Comparison of ENCODE assay signal across 17 cellular contexts in genomic region chr7:41984888-41985287, GRCh38.
DNase-seq lines count a peak whose midpoint lies in the region; TF ChIP-seq lines count a peak whose summit lies in the region.
"Had no signal": no experiment of that assay in that cellular context is flagged by ENCODE, and none has a peak within 500 bp of the region (broad histone marks: within the 10 kb centered on the region; RNA-seq: fewer than 3 reads in every experiment).

No MANE protein-coding gene starts in this region.

- no peaks in the 10 kb centered on the region for H4K20me1 ChIP-seq in osteoblast (ENCODE audit: insufficient read depth, low read length)

- DNase-seq in H4 (ENCODE audit: low spot score) (peak; percentile 53), SW480 (ENCODE audit: low spot score) (peak; percentile 9), fibroblast of peridontal ligament (ENCODE audit: extremely low read depth) (peak; percentile 63), osteoblast (ENCODE audit: insufficient read length, low spot score, missing footprints) (peak; percentile 84), retina (no peak), T-helper 9 cell (no peak), SHP77 (lab: John Stamatoyannopoulos, UW) (no peak)
- DNase-seq: activated B cell treated with CpG ODN at 0.5 μM for 24 hours; activated effector memory CD4-positive, alpha-beta T cell treated with Interleukin-2 at 50 U/mL for 16 hours; DMS79 treated with DMSO at 0.1 percent for 48 hours; effector CD4-positive, alpha-beta T cell; NCI-H187; PC-9; T-cell had no signal

- no peaks in the 10 kb centered on the region for H3K36me3 ChIP-seq in osteoblast (ENCODE audit: insufficient read depth, low read length)
- H3K36me3 ChIP-seq: ascending aorta had no signal

- H3K27me3 ChIP-seq in osteoblast (ENCODE audit: insufficient read depth, low read length) = no peaks in the 10 kb centered on the region
- H3K27me3 ChIP-seq: ascending aorta had no signal

- peaks cover 9% of the 10 kb centered on the region for H3K4me1 ChIP-seq in osteoblast (ENCODE audit: insufficient read depth, low read length)
- H3K4me1 ChIP-seq: parathyroid adenoma had no signal

- no peaks in the 10 kb centered on the region for H3K79me2 ChIP-seq in osteoblast (ENCODE audit: insufficient read depth, low read length)
- H3K79me2 ChIP-seq: parathyroid adenoma had no signal

- H3K27ac ChIP-seq in osteoblast (ENCODE audit: low read depth, low read length) = no peak overlapping the region
- H3K27ac ChIP-seq: ascending aorta, C4-2B, parathyroid adenoma, PC-9 had no signal

- H3K4me2 ChIP-seq in osteoblast (ENCODE audit: insufficient read depth, low read length) = no peak overlapping the region
- H3K4me2 ChIP-seq: PC-9 had no signal

- H2AFZ ChIP-seq in osteoblast (ENCODE audit: low read length) = no peak overlapping the region
- H2AFZ ChIP-seq: parathyroid adenoma, PC-9 had no signal

- no peak overlapping the region for H3K4me3 ChIP-seq in osteoblast (ENCODE audit: insufficient read depth, low read length)
- H3K4me3 ChIP-seq: ascending aorta, PC-9 had no signal

- no peak for TF ChIP-seq CTCF in osteoblast (IDR thresholded peaks at IDR 0.05; ENCODE audit: extremely low read depth, low read depth, low read length)

- no peaks in the 10 kb centered on the region for H3K9me3 ChIP-seq in osteoblast (ENCODE audit: low read depth, low read length)
- H3K9me3 ChIP-seq: ascending aorta had no signal

Comparison
In these comparisons a context has a peak if more than half of its experiments do, and no peak if none do; other contexts are left out.
1. DNase-seq: peak in H4 (single experiment), SW480 (single experiment), fibroblast of peridontal ligament (single experiment) and osteoblast (single experiment); none in retina (single experiment), T-helper 9 cell (single experiment) and SHP77 (0 of 2).